In the genomic region with DNA sequence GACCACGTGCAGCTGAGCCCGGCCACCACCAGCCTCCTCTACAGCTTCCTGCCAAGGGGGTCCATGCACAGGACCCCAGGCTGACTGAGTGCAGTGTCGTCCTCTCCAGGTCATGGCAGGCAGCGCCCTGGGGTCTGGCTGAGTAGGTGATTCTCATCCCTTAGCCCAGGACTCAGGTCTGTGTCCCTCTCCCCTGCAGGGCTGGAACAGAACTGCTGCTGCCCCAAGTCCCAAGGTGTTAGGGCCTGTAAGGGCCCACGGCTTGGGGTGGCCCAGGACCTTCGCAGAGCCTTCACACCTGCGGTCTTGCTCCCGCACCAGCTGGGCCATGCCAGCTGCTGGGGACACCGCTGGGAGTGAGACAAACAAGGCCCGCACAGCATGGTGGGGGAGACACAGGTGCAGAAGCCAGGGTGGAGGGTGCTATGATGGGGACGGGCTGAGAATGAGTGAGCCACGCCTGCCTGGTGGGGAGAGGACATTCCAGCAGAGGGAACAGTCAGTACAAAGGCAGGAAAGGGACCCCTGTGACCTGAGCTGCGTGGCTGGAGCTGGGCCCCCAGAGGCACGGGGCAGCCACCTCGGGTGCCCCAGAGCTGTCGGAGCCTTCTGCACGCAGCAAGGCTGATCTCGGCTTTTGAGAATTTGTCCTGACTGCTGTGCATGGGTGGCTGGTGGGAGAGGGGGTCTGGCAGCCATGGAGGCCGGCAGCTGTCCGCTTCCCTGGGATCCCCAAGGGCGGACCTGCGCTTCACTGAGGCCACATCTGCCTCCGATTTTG, we compare ENCODE assay signal across 1 cellular context.
TF ChIP-seq lines count a peak whose summit lies in the region.

No MANE protein-coding gene starts in this region.

TF ChIP-seq in WTC11, 78 proteins besides CTCF, POLR2A, EP300 and RAD21 (continued from another document):
- TF ChIP-seq ZBTB21 (CRISPR knock-in tag; IDR thresholded peaks at IDR 0.05; ENCODE audit: borderline replicate concordance), result no peak
- no peak for TF ChIP-seq ELF4 (CRISPR knock-in tag; IDR thresholded peaks at IDR 0.05; ENCODE audit: low read depth)
- no peak for TF ChIP-seq ZNF263 (CRISPR knock-in tag; IDR thresholded peaks at IDR 0.05; ENCODE audit: low read depth)
- TF ChIP-seq, protein P1, sequence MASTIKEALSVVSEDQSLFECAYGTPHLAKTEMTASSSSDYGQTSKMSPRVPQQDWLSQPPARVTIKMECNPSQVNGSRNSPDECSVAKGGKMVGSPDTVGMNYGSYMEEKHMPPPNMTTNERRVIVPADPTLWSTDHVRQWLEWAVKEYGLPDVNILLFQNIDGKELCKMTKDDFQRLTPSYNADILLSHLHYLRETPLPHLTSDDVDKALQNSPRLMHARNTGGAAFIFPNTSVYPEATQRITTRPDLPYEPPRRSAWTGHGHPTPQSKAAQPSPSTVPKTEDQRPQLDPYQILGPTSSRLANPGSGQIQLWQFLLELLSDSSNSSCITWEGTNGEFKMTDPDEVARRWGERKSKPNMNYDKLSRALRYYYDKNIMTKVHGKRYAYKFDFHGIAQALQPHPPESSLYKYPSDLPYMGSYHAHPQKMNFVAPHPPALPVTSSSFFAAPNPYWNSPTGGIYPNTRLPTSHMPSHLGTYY (CRISPR knock-in tag; IDR thresholded peaks at IDR 0.05), result no peak
- TF ChIP-seq RORB (CRISPR knock-in tag; IDR thresholded peaks at IDR 0.05), result no peak
- no peak for TF ChIP-seq KAT7 (CRISPR knock-in tag; IDR thresholded peaks at IDR 0.05; ENCODE audit: borderline replicate concordance)
- TF ChIP-seq GABPB1 (CRISPR knock-in tag; IDR thresholded peaks at IDR 0.05), result no peak
- no peak for TF ChIP-seq HMGA2 (CRISPR knock-in tag; IDR thresholded peaks at IDR 0.05)
- TF ChIP-seq, protein P2, sequence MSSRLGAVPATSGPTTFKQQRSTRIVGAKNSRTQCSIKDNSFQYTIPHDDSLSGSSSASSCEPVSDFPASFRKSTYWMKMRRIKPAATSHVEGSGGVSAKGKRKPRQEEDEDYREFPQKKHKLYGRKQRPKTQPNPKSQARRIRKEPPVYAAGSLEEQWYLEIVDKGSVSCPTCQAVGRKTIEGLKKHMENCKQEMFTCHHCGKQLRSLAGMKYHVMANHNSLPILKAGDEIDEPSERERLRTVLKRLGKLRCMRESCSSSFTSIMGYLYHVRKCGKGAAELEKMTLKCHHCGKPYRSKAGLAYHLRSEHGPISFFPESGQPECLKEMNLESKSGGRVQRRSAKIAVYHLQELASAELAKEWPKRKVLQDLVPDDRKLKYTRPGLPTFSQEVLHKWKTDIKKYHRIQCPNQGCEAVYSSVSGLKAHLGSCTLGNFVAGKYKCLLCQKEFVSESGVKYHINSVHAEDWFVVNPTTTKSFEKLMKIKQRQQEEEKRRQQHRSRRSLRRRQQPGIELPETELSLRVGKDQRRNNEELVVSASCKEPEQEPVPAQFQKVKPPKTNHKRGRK (CRISPR knock-in tag; IDR thresholded peaks at IDR 0.05; ENCODE audit: borderline replicate concordance), result no peak
- TF ChIP-seq RELA (CRISPR knock-in tag; IDR thresholded peaks at IDR 0.05; ENCODE audit: borderline replicate concordance), result no peak
